Comparison of ENCODE assay signal across 16 cellular contexts in the genomic region with DNA sequence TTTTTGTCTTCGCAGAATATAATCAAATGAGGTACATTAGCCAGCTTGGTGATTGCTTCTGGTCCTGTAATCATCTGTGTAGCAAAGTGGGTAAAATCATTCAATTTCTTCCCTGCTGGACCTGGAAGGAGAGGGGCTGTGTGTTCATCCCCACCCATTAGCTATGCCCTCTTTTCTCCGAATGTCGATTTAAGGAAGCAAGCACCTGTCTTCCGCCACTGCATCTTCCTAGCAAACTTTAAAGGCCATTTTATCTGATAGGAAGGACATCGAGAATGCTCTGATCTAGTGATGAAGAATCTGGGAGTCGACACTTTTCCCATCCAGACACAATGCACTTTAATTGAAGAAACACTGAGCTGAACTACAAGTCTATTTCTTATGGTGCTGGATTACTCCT. TPM values are rescaled to one million over a fixed set of nuclear protein-coding genes. Genes with fewer than 3 reads are reported as not detected.
DNase-seq lines count a peak whose midpoint lies in the region; ATAC-seq lines count a peak whose summit lies in the region.
"Had no signal": no experiment of that assay in that cellular context is flagged by ENCODE, and none has a peak within 500 bp of the region (broad histone marks: within the 10 kb centered on the region; RNA-seq: fewer than 3 reads in every experiment).

No MANE protein-coding gene starts in this region.

- peak overlapping the region; percentile 40 for H3K4me3 ChIP-seq in neuron (ENCODE audit: low read length)
- H3K4me3 ChIP-seq: GM12878, SK-N-MC had no signal

- H3K27me3 ChIP-seq in neuron (ENCODE audit: insufficient read depth, low read length), result no peaks in the 10 kb centered on the region

- DNase-seq in NCI-H2171 treated with DMSO at 0.1 percent for 48 hours (lab: John Stamatoyannopoulos, UW) (peak; percentile 32), NCI-H2171 (lab: John Stamatoyannopoulos, UW) (no peak), NCI-H748 (lab: John Stamatoyannopoulos, UW; ENCODE audit: unreplicated experiment) (peak; percentile 74), cerebellar cortex (ENCODE audit: low spot score) (peak; percentile 67), left colon (no peak)
- no peak for DNase-seq in activated effector memory CD4-positive, alpha-beta T cell treated with Interleukin-2 at 50 U/mL for 16 hours
- DNase-seq: GDM1, NCI-H2081 treated with DMSO at 0.1 percent for 48 hours had no signal

- ATAC-seq in HG02938 (IDR thresholded peaks at IDR 0.05; ENCODE audit: unreplicated experiment) (no peak), left colon (no peak)
- ATAC-seq: GM12878, HCT116, Panc1 had no signal

- intact Hi-C loops in left colon (cut with DNase I, micrococcal nuclease), result no loop called here

- H3K4me1 ChIP-seq in neuron (ENCODE audit: insufficient read depth, low read length), result no peaks in the 10 kb centered on the region

- no peaks in the 10 kb centered on the region for H3K9me3 ChIP-seq in neuron (ENCODE audit: low read length)

- no peaks in the 10 kb centered on the region for H3K36me3 ChIP-seq in neuron (ENCODE audit: insufficient read depth, low read length)

- H2AFZ ChIP-seq in neuron (ENCODE audit: low read depth, low read length), result no peak overlapping the region

RNA-seq across cellular contexts. Expression of a gene that starts 1.0 kb away (rescaled TPM):
- not detected for total RNA-seq in left colon
- total RNA-seq: A673, GM12878, NCI-H460 had no signal

Comparison
In these comparisons a context has a peak if more than half of its experiments do, and no peak if none do; other contexts are left out.
1. DNase-seq: peak in NCI-H2171 treated with DMSO at 0.1 percent for 48 hours (single experiment), NCI-H748 (single experiment) and cerebellar cortex (single experiment); none in NCI-H2171 (single experiment), left colon (0 of 2) and activated effector memory CD4-positive, alpha-beta T cell treated with Interleukin-2 at 50 U/mL for 16 hours (single experiment).